In the genomic region with DNA sequence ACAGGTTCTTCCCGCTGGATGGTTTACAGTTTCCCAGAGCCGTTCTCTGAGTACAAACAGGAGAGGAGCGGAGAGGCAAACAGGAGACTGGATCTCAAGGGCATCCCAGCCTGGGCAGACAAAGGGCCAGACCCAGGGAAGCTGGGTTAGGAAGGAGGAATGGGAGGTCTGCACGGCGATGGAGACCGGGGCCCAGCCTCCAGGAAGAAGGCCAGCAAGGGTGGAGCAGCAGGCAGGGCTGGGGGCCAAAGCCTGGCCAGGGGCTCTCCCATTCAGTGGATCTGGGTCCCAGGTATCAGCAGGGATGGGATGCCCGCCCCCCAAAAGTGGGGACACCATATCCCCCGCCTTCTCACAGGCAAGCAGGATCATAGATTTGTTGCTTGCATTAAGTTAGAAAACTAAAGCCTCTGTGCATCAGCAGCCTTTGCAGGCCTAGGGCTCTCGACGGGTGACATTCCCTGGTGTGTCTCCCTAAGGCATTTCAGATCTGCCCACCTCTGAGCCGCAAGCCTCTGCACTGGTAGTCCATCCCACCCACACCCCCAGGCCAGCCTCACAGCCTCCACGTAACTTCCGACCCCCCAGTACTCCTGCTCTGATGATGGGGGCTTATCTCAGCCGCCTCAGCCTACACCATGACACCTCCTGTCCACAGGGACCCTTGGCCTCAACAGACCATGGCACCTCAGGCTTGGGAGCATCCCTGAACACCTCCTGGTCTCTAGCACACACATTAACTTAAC, we compare ENCODE assay signal across 1 cellular context.
TF ChIP-seq lines count a peak whose summit lies in the region.

No MANE protein-coding gene starts in this region.

TF ChIP-seq in HEK293T, 16 proteins besides CTCF, POLR2A, EP300 and RAD21 (continued from another document):
- no peak for TF ChIP-seq BHLHE40 (IDR thresholded peaks at IDR 0.05; ENCODE audit: borderline replicate concordance)
- no peak for TF ChIP-seq CTBP1 (IDR thresholded peaks at IDR 0.05; ENCODE audit: borderline replicate concordance)
